ENCODE assay signal across 30 cellular contexts in genomic region chr10:118809821-118810220, GRCh38.
"Had no signal": no experiment of that assay in that cellular context is flagged by ENCODE, and none has a peak within 500 bp of the region (broad histone marks: within the 10 kb centered on the region; RNA-seq: fewer than 3 reads in every experiment).

No MANE protein-coding gene starts in this region.

- H3K9me3 ChIP-seq: MG63 had no signal

- ATAC-seq: activated CD8-positive, alpha-beta memory T cell treated with anti-CD3 and anti-CD28 coated beads, Interleukin-2, amount 10 ng/mL, durations not matched to agents 7 days and 5 days; Panc1; SK-N-SH treated with all-trans-retinoic acid at 6 μM for 48 hours; T-cell; T-helper 17 cell had no signal

- H3K4me1 Mint-ChIP-seq: activated B cell treated with CpG ODN at 0.5 μM for 24 hours; activated CD4-positive, alpha-beta memory T cell treated with anti-CD3 and anti-CD28 coated beads, Interleukin-2, amount 10 ng/mL, durations not matched to agents 7 days and 5 days; activated CD8-positive, alpha-beta memory T cell treated with anti-CD3 and anti-CD28 coated beads, Interleukin-2, amount 10 ng/mL, durations not matched to agents 7 days and 5 days; activated naive CD4-positive, alpha-beta T cell treated with anti-CD3 and anti-CD28 coated beads, Interleukin-2, amount 10 ng/mL, durations not matched to agents 7 days and 5 days; activated naive CD8-positive, alpha-beta T cell treated with anti-CD3 and anti-CD28 coated beads, Interleukin-2, amount 50 U/mL, for 24 hours; T-cell; T-helper 17 cell had no signal

- H3K36me3 ChIP-seq: MG63 had no signal

- H3K27me3 Mint-ChIP-seq: activated CD4-positive, alpha-beta memory T cell treated with anti-CD3 and anti-CD28 coated beads, Interleukin-2, amount 10 ng/mL, durations not matched to agents 7 days and 5 days; activated CD8-positive, alpha-beta memory T cell treated with anti-CD3 and anti-CD28 coated beads, Interleukin-2, amount 10 ng/mL, durations not matched to agents 7 days and 5 days; activated naive CD8-positive, alpha-beta T cell; activated naive CD8-positive, alpha-beta T cell treated with anti-CD3 and anti-CD28 coated beads, Interleukin-2, amount 50 U/mL, for 24 hours had no signal

- H3K27ac Mint-ChIP-seq: activated B cell treated with CpG ODN at 0.5 μM for 24 hours; activated CD4-positive, alpha-beta memory T cell treated with anti-CD3 and anti-CD28 coated beads, Interleukin-2, amount 10 ng/mL, durations not matched to agents 7 days and 5 days; activated CD8-positive, alpha-beta memory T cell treated with anti-CD3 and anti-CD28 coated beads, Interleukin-2, amount 10 ng/mL, durations not matched to agents 7 days and 5 days; activated naive CD4-positive, alpha-beta T cell treated with anti-CD3 and anti-CD28 coated beads, Interleukin-2, amount 10 ng/mL, durations not matched to agents 7 days and 5 days; activated naive CD8-positive, alpha-beta T cell; activated naive CD8-positive, alpha-beta T cell treated with anti-CD3 and anti-CD28 coated beads, Interleukin-2, amount 50 U/mL, for 24 hours; T-cell had no signal

- H3K9me3 Mint-ChIP-seq: activated B cell treated with CpG ODN at 0.5 μM for 24 hours; activated CD4-positive, alpha-beta memory T cell treated with anti-CD3 and anti-CD28 coated beads, Interleukin-2, amount 10 ng/mL, durations not matched to agents 7 days and 5 days; activated naive CD4-positive, alpha-beta T cell treated with anti-CD3 and anti-CD28 coated beads, Interleukin-2, amount 10 ng/mL, durations not matched to agents 7 days and 5 days; activated naive CD8-positive, alpha-beta T cell treated with anti-CD3 and anti-CD28 coated beads, Interleukin-2, amount 50 U/mL, for 24 hours; T-cell had no signal

- DNase-seq: activated B cell treated with CpG ODN at 0.5 μM for 24 hours; activated CD4-positive, alpha-beta memory T cell treated with anti-CD3 and anti-CD28 coated beads, Interleukin-2, amount 10 ng/mL, durations not matched to agents 7 days and 5 days; activated CD4-positive, alpha-beta T cell treated with anti-CD3 and anti-CD28 coated beads for 48 hours; activated CD4-positive, CD25-positive, alpha-beta regulatory T cell treated with anti-CD3 and anti-CD28 coated beads, Interleukin-2, amount 50 U/mL, for 72 hours; activated CD8-positive, alpha-beta memory T cell treated with anti-CD3 and anti-CD28 coated beads for 24 hours; activated CD8-positive, alpha-beta memory T cell treated with anti-CD3 and anti-CD28 coated beads, Interleukin-2, amount 10 ng/mL, durations not matched to agents 7 days and 5 days; activated CD8-positive, alpha-beta memory T cell treated with anti-CD3 and anti-CD28 coated beads, Interleukin-2, amount 50 U/mL, for 48 hours; activated effector memory CD4-positive, alpha-beta T cell treated with Interleukin-2 at 50 U/mL for 16 hours; activated naive CD4-positive, alpha-beta T cell treated with anti-CD3 and anti-CD28 coated beads, Interleukin-2, amount 10 ng/mL, durations not matched to agents 7 days and 5 days; activated naive CD8-positive, alpha-beta T cell treated with anti-CD3 and anti-CD28 coated beads, Interleukin-2, amount 50 U/mL, for 24 hours; Kasumi-1; KG1; MG63; NCI-H1048; NCI-H1105 treated with DMSO at 0.1 percent for 48 hours; NCI-H1436; NCI-H1694; NCI-H1930; NCI-H2081 treated with DMSO at 0.1 percent for 48 hours; NCI-H226; NCI-H446 treated with DMSO at 0.1 percent for 48 hours; NCI-H524; SHP77 treated with DMSO at 0.1 percent for 48 hours; T-helper 17 cell had no signal

- H3K4me3 Mint-ChIP-seq: activated B cell treated with CpG ODN at 0.5 μM for 24 hours; activated CD4-positive, alpha-beta memory T cell treated with anti-CD3 and anti-CD28 coated beads, Interleukin-2, amount 10 ng/mL, durations not matched to agents 7 days and 5 days; activated CD8-positive, alpha-beta memory T cell treated with anti-CD3 and anti-CD28 coated beads, Interleukin-2, amount 10 ng/mL, durations not matched to agents 7 days and 5 days; activated naive CD4-positive, alpha-beta T cell treated with anti-CD3 and anti-CD28 coated beads, Interleukin-2, amount 10 ng/mL, durations not matched to agents 7 days and 5 days; activated naive CD8-positive, alpha-beta T cell; activated naive CD8-positive, alpha-beta T cell treated with anti-CD3 and anti-CD28 coated beads, Interleukin-2, amount 50 U/mL, for 24 hours; brain; T-cell; T-helper 17 cell had no signal

- H3K27me3 ChIP-seq: MG63 had no signal

- H3K36me3 Mint-ChIP-seq: activated CD8-positive, alpha-beta memory T cell treated with anti-CD3 and anti-CD28 coated beads, Interleukin-2, amount 10 ng/mL, durations not matched to agents 7 days and 5 days; activated naive CD4-positive, alpha-beta T cell treated with anti-CD3 and anti-CD28 coated beads, Interleukin-2, amount 10 ng/mL, durations not matched to agents 7 days and 5 days; activated naive CD8-positive, alpha-beta T cell; brain; T-cell had no signal

- H3K4me3 ChIP-seq: MG63 had no signal

- H3K27ac ChIP-seq: VCaP had no signal
